ENCODE assay signal across 16 cellular contexts in the genomic region with DNA sequence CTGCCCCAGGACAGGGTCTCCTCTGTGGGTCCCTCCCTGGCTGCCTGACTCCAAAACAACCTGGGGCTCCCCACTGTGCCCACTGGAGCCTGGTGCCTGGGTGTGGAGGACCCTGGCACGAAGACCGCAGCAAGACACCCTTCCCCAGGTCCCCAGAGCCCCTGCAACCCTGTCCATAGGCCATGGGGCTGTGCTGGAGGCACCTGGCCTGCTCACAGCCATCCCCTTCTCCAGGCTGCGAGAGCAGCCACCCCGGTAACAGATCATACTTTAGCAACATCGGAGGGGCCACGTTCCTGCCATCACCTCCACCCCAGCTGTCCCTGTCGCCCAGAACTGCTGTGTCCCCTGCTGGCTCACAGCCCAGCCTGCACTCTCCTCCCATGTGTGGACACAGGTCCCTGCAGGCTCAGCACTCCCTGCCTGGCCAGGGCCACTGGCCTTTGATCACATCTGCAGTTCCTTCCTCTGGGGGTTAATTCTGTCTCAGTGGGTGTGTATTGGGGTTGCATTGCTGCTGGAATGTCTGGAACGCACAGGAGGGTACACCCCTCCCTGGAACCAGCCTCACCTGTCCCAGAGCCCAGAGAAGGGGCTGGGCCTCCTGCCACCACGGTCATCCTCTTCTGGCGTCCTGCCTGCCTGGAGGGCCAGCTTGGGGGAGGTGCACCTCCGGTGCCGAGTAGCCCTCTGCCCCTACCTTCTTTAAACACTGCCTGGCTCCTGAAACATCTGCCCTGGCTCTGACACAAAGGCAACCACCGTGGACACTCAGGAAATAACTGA. TPM values are rescaled to one million over a fixed set of nuclear protein-coding genes. Genes with fewer than 3 reads are reported as not detected.
DNase-seq lines count a peak whose midpoint lies in the region; ATAC-seq and TF ChIP-seq lines count a peak whose summit lies in the region.
"Had no signal": no experiment of that assay in that cellular context is flagged by ENCODE, and none has a peak within 500 bp of the region (broad histone marks: within the 10 kb centered on the region; RNA-seq: fewer than 3 reads in every experiment).

No MANE protein-coding gene starts in this region.

- H3K4me1 ChIP-seq in HCT116 (ENCODE audit: control insufficient read depth in 1 of 2, insufficient read depth in 2 of 2, low read length in 2 of 2): peaks cover 7 to 23% of the 10 kb centered on the region in 2 experiments; a peak in 3 of 4 replicates
- no peaks in the 10 kb centered on the region for H3K4me1 ChIP-seq in psoas muscle

- H3K4me2 ChIP-seq in HCT116 (ENCODE audit: low read length): peak overlapping the region; percentile 22

- TF ChIP-seq CTCF in HCT116 (IDR thresholded peaks at IDR 0.05 in 2 of 3, conservative IDR thresholded peaks at IDR 0.05 in 1 of 3; ENCODE audit: borderline replicate concordance in 1 of 3, insufficient read depth in 1 of 3, low read depth in 2 of 3, low read length in 2 of 3) (no peak), psoas muscle (IDR thresholded peaks at IDR 0.05) (no peak), foreskin fibroblast (IDR thresholded peaks at IDR 0.05; ENCODE audit: low read depth, low read length) (no peak)

- CTCF ChIA-PET in HCT116 (lab: Charles Lee): no interaction called here

- intact Hi-C loops in HCT116 (cut with micrococcal nuclease) (no loop called here), psoas muscle (cut with DNase I) (no loop called here)

- H3K27me3 ChIP-seq in HCT116 (ENCODE audit: insufficient read depth, low read length): no peaks in the 10 kb centered on the region
- H3K27me3 ChIP-seq in psoas muscle (ENCODE audit: insufficient read depth in 3 of 3, low read length in 2 of 3): peaks cover 0 to 8% (median 0%) of the 10 kb centered on the region in 3 donors

- no peaks in the 10 kb centered on the region for H3K9me2 ChIP-seq in HCT116 (ENCODE audit: insufficient read depth)

- BruUV-seq in HCT116 (replicated peaks; lab: Mats Ljungman, UMichigan): no TSS peak

- RAD21 ChIA-PET in HCT116 (lab: Charles Lee; ENCODE audit: low non-redundant PET in 1 of 2, low total read pairs in 2 of 2, uncharacterized antibody in 2 of 2, unreplicated experiment in 2 of 2): no interaction called here

- TF ChIP-seq POLR2A in HCT116 (IDR thresholded peaks at IDR 0.05; ENCODE audit: borderline replicate concordance, extremely low read depth, insufficient read depth, insufficient read length): no peak

- WGBS in psoas muscle, 3 donors: 25 to 32% (median 32%) methylated on average over 13 of the region's 13 CpGs

- H3K9ac ChIP-seq in HCT116 (ENCODE audit: low read length): no peak overlapping the region

- H3K9me3 ChIP-seq in HCT116 (ENCODE audit: control insufficient read depth in 1 of 2, insufficient read depth in 1 of 2, low read depth in 1 of 2, low read length in 2 of 2): peaks cover 4 to 13% of the 10 kb centered on the region in 2 experiments; a peak in 2 of 4 replicates
- H3K9me3 ChIP-seq in psoas muscle: peaks cover 12% of the 10 kb centered on the region

- H4K20me1 ChIP-seq in HCT116 (ENCODE audit: insufficient read depth): no peaks in the 10 kb centered on the region

- no peak overlapping the region for H3K4me3 ChIP-seq in HCT116 (replicated peaks in 1 of 2; ENCODE audit: low read depth in 1 of 2, low read length in 2 of 2)
- no peak overlapping the region for H3K4me3 ChIP-seq in psoas muscle
- no peak overlapping the region for H3K4me3 ChIP-seq in foreskin fibroblast (ENCODE audit: low read depth in 1 of 2, low read length in 2 of 2)

- H3K36me3 ChIP-seq in HCT116 (ENCODE audit: control insufficient read depth in 1 of 2, insufficient read depth in 2 of 2, low read length in 2 of 2) (peaks cover 0 to 13% of the 10 kb centered on the region in 2 experiments; a peak in 1 of 4 replicates), psoas muscle (ENCODE audit: insufficient read depth in 1 of 2, low read depth in 1 of 2) (no peaks in the 10 kb centered on the region)

- H2AFZ ChIP-seq in HCT116 (ENCODE audit: low read depth, low read length, poor library complexity, severe bottlenecking): no peak overlapping the region

- H3K27ac ChIP-seq in HCT116 (ENCODE audit: low read depth, low read length) (no peak overlapping the region), psoas muscle (no peak overlapping the region)

- DNase-seq in HCT116 (ENCODE audit: low read depth, low spot score) (no peak), SHP77 (lab: John Stamatoyannopoulos, UW) (peak; percentile 26 to 47), iPS-NIHi7 (ENCODE audit: extremely low spot score) (peak; percentile 44), psoas muscle (no peak), foreskin fibroblast (no peak), ecto neural progenitor cell (ENCODE audit: low spot score) (no peak), HuH-7.5 (ENCODE audit: low spot score) (no peak), occipital lobe (lab: John Stamatoyannopoulos, UW) (no peak)
- DNase-seq: activated CD4-positive, alpha-beta T cell treated with anti-CD3 and anti-CD28 coated beads, Interleukin-2, amount 50 U/mL, for 48 hours; activated gamma-delta T cell treated with Interleukin-2 at 50 U/mL for 16 hours; C1 segment of cervical spinal cord; GF-D8; NCI-H1105 treated with DMSO at 0.1 percent for 48 hours; NK-92 treated with Interleukin-12 subunit alpha and Interleukin-12 subunit beta, amount 100 ng/mL, for 24 hours had no signal

- ATAC-seq in HCT116: peak; percentile 69
- ATAC-seq in psoas muscle: peak in 3 of 4 donors; percentile 18 to 62 (median 35)

- TF ChIP-seq RAD21 in HCT116 (IDR thresholded peaks at IDR 0.05; ENCODE audit: low read depth): no peak

- POLR2A ChIA-PET in HCT116 (lab: Charles Lee): no interaction called here

- no peaks in the 10 kb centered on the region; the same call in 1 of the 2 replicates for H3K79me2 ChIP-seq in HCT116 (ENCODE audit: insufficient read depth, low read length)

TF ChIP-seq in HCT116, 20 proteins besides CTCF, POLR2A, EP300 and RAD21:
- TF ChIP-seq EGR1 (IDR thresholded peaks at IDR 0.05; ENCODE audit: low read depth) (no peak), POLR2AphosphoS5 (IDR thresholded peaks at IDR 0.05; ENCODE audit: low read depth, low read length) (no peak), CEBPB (IDR thresholded peaks at IDR 0.05; ENCODE audit: low read depth) (no peak), ZFX (IDR thresholded peaks at IDR 0.05) (no peak), EZH2phosphoT487 (IDR thresholded peaks at IDR 0.05; ENCODE audit: borderline replicate concordance) (no peak), TCF7L2 (IDR thresholded peaks at IDR 0.05; ENCODE audit: borderline replicate concordance, extremely low read depth, insufficient read depth, insufficient read length) (no peak), MAX (IDR thresholded peaks at IDR 0.05) (no peak)

RNA-seq across cellular contexts. Expression of gene PPL, which starts 12.2 kb away (rescaled TPM):
- total RNA-seq in HCT116 (2021; ENCODE audit: unreplicated experiment): 56.4 TPM
- polyA plus RNA-seq in HCT116 (2012): 55.1 and 61.6 TPM in 2 replicates
- total RNA-seq in psoas muscle: 1 to 10 TPM; 3.2 to 7.2 (median 5.1) TPM
- 1 to 10 TPM; 2.4 to 5.6 (median 3.8) TPM for polyA plus RNA-seq in psoas muscle
- total RNA-seq in occipital lobe: 0.31 TPM
- total RNA-seq: T-helper 1 cell treated with Interleukin-12 subunit alpha and Interleukin-12 subunit beta and Interleukin-4 antibody, amounts not matched to agents 30 ng/mL and 1 ng/mL, for 36 hours had no signal

RNA-seq across cellular contexts. Expression of gene SEC14L5, which starts 33.3 kb away (rescaled TPM):
- total RNA-seq in HCT116 (2021; ENCODE audit: unreplicated experiment) (0.27 TPM), psoas muscle (under 1 TPM; 0.42 to 0.88 (median 0.65) TPM), occipital lobe (0.47 TPM)
- polyA plus RNA-seq in HCT116 (2012): 0.17 and 0.20 TPM in 2 replicates
- polyA plus RNA-seq in psoas muscle: under 1 TPM; 0.23 to 0.30 (median 0.27) TPM
- total RNA-seq: chondrocyte; T-helper 1 cell treated with Interleukin-12 subunit alpha and Interleukin-12 subunit beta and Interleukin-4 antibody, amounts not matched to agents 30 ng/mL and 1 ng/mL, for 36 hours had no signal

Comparison
In these comparisons a context has a peak if more than half of its experiments do, and no peak if none do; other contexts are left out.
1. DNase-seq: peak in SHP77 (2 of 2) and iPS-NIHi7 (single experiment); none in HCT116 (single experiment), psoas muscle (0 of 2), foreskin fibroblast (0 of 2), ecto neural progenitor cell (single experiment), HuH-7.5 (single experiment) and occipital lobe (single experiment).